ENCODE assay signal across 15 cellular contexts in the genomic region with DNA sequence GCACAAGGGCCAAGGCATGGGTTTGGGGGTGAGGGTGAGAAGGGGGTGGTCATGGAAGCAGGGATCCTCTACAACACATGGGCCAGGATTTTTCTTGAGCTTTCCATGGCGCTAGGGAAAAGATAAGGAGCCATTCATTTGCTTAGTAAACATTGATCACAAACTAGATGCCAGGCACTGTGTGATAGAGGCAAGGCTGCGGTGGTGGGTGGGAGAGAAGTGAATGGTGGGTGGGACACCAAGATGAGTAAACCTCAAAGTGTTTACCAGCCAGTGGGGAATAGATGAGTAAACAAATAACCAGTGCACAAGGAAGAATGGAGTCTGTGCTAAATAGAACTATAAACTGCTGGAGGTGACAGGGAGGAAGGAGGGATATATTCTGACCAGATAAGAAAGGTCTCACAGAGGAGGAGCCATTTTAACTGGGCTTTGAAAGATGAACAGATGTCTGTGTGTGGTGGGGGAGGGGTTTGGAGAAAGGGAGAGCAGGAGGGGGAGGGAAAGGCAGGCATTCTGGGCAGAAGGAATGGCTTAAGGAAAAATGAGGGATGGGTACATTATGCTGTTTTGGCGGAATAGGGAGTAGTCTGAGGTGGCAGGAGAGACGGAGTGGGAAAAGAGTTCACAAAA. TPM values are rescaled to one million over a fixed set of nuclear protein-coding genes. Genes with fewer than 3 reads are reported as not detected.
DNase-seq lines count a peak whose midpoint lies in the region; ATAC-seq and TF ChIP-seq lines count a peak whose summit lies in the region.
"Had no signal": no experiment of that assay in that cellular context is flagged by ENCODE, and none has a peak within 500 bp of the region (broad histone marks: within the 10 kb centered on the region; RNA-seq: fewer than 3 reads in every experiment).

No MANE protein-coding gene starts in this region.

- H3F3A ChIP-seq in PC-3 (ENCODE audit: low read length, unreplicated experiment): no peaks in the 10 kb centered on the region

- H3K4me3 ChIP-seq in mammary epithelial cell (replicated peaks in 1 of 3; ENCODE audit: insufficient read depth in 1 of 3, low read depth in 2 of 3, low read length in 3 of 3) (no peak overlapping the region), PC-3 (ENCODE audit: low read length) (no peak overlapping the region), gastroesophageal sphincter (no peak overlapping the region)
- H3K4me3 ChIP-seq: gastrocnemius medialis, left lung, SK-N-MC had no signal

- H3K4me1 Mint-ChIP-seq in MCF 10A (ENCODE audit: insufficient read depth, unreplicated experiment): peaks cover 9% of the 10 kb centered on the region

- H2AFZ ChIP-seq in mammary epithelial cell (ENCODE audit: low read depth, low read length) (peak overlapping the region; percentile 27), PC-3 (ENCODE audit: low read length) (peak overlapping the region; percentile 63; the same call in 1 of the 2 replicates)

- in situ Hi-C loops in mammary epithelial cell (cut with MboI; ENCODE audit: low sequenced_read_pairs in 2 of 2): loop anchor here (10.0 to 25.0 kb wide), 3 partner anchors 402 to 1155 kb away; no protein-coding TSS in a partner anchor

- H3K79me2 ChIP-seq in mammary epithelial cell (ENCODE audit: insufficient read depth, low read length): no peaks in the 10 kb centered on the region
- no peaks in the 10 kb centered on the region for H3K79me2 ChIP-seq in PC-3 (ENCODE audit: low read length)

- 51% methylated on average over 2 of the region's 4 CpGs for WGBS in mammary epithelial cell (ENCODE audit: low coverage, missing lambda C conversion rate)
- 84 to 90% methylated on average over 3 of the region's 4 CpGs for WGBS in gastroesophageal sphincter (ENCODE audit: low coverage in 1 of 2), 2 donors

- POLR2A ChIA-PET in MCF 10A (lab: Yijun Ruan, JAX): no interaction called here
- POLR2A ChIA-PET in PC-3 (lab: Charles Lee; ENCODE audit: unreplicated experiment): no interaction called here

- no peak overlapping the region for H3K9ac ChIP-seq in mammary epithelial cell (ENCODE audit: insufficient read depth, low read length)
- no peak overlapping the region for H3K9ac ChIP-seq in PC-3 (ENCODE audit: low read length)

- DNase-seq in mammary epithelial cell (no peak), MCF 10A (ENCODE audit: unreplicated experiment) (no peak), PC-3 (no peak), left kidney (ENCODE audit: low read depth, low spot score) (peak; percentile 8), 8988T (no peak)
- DNase-seq in activated CD4-positive, alpha-beta T cell treated with anti-CD3 and anti-CD28 coated beads, Interleukin-2, amount 50 U/mL, for 4 hours: no peak
- DNase-seq: NCI-H1436 treated with DMSO at 0.1 percent for 48 hours had no signal

- H3K27me3 Mint-ChIP-seq in MCF 10A (ENCODE audit: insufficient read depth, unreplicated experiment): no peaks in the 10 kb centered on the region
- H3K27me3 Mint-ChIP-seq: activated CD4-positive, alpha-beta T cell treated with anti-CD3 and anti-CD28 coated beads for 36 hours; CD4-positive, alpha-beta memory T cell had no signal

- no peak overlapping the region for H3K27ac ChIP-seq in mammary epithelial cell (ENCODE audit: insufficient read depth, low read depth, low read length)
- no peak overlapping the region for H3K27ac ChIP-seq in PC-3 (ENCODE audit: low read length)
- no peak overlapping the region for H3K27ac ChIP-seq in gastroesophageal sphincter
- H3K27ac ChIP-seq: dorsolateral prefrontal cortex, gastrocnemius medialis, left lung, SK-N-MC had no signal

- no peak for ATAC-seq in PC-3
- no peak for ATAC-seq in gastroesophageal sphincter
- no peak for ATAC-seq in GM19351 (IDR thresholded peaks at IDR 0.05; ENCODE audit: unreplicated experiment)

- no peaks in the 10 kb centered on the region for H3K9me3 Mint-ChIP-seq in MCF 10A (ENCODE audit: unreplicated experiment)
- H3K9me3 Mint-ChIP-seq: CD4-positive, alpha-beta memory T cell had no signal

- H3K9me3 ChIP-seq in mammary epithelial cell (replicated peaks; ENCODE audit: insufficient read depth, low read length) (no peaks in the 10 kb centered on the region), PC-3 (ENCODE audit: low read length) (no peaks in the 10 kb centered on the region), gastroesophageal sphincter (no peaks in the 10 kb centered on the region)
- H3K9me3 ChIP-seq: gastrocnemius medialis, left lung had no signal

- H3K27ac Mint-ChIP-seq in MCF 10A (ENCODE audit: low read depth, unreplicated experiment): no peak overlapping the region
- H3K27ac Mint-ChIP-seq: activated CD4-positive, alpha-beta T cell treated with anti-CD3 and anti-CD28 coated beads for 36 hours had no signal

- CTCF ChIA-PET in mammary epithelial cell (lab: Charles Lee; ENCODE audit: low non-redundant PET): interaction anchor here (0.6 kb wide), 1 partner anchor 1149 kb away, joined by 10 read pairs; no protein-coding TSS in a partner anchor
- CTCF ChIA-PET in MCF 10A (lab: Yijun Ruan, JAX): interaction anchor here (0.6 to 4.2 kb wide), 12 partner anchors 12 to 1150 kb away, joined by 3 to 33 read pairs (median 4); no protein-coding TSS in a partner anchor
- CTCF ChIA-PET in PC-3 (lab: Charles Lee): interaction anchor here (0.6 to 1.4 kb wide), 3 partner anchors 162 to 412 kb away, joined by 3 to 4 read pairs (median 3); no protein-coding TSS in a partner anchor

- H3K4me2 ChIP-seq in mammary epithelial cell (ENCODE audit: insufficient read depth, low read depth, low read length) (no peak overlapping the region), PC-3 (ENCODE audit: low read length) (peak overlapping the region; percentile 62; the same call in 1 of the 2 replicates)

- TF ChIP-seq POLR2A in gastroesophageal sphincter (IDR thresholded peaks at IDR 0.05): no peak

- intact Hi-C loops in mammary epithelial cell (cut with micrococcal nuclease): loop anchor here (1.0 kb wide), 4 partner anchors 13 to 1146 kb away; no protein-coding TSS in a partner anchor
- intact Hi-C loops in MCF 10A (cut with micrococcal nuclease): loop anchor here (1.0 to 2.0 kb wide), 3 partner anchors 404 to 1149 kb away; no protein-coding TSS in a partner anchor
- intact Hi-C loops in PC-3 (cut with micrococcal nuclease): loop anchor here (1.0 kb wide), 1 partner anchor 404 kb away; no protein-coding TSS in a partner anchor

- no peaks in the 10 kb centered on the region for H3K4me1 ChIP-seq in mammary epithelial cell (ENCODE audit: insufficient read depth, low read length)
- peaks cover 6% of the 10 kb centered on the region; the same call in 1 of the 2 replicates for H3K4me1 ChIP-seq in PC-3 (ENCODE audit: insufficient read depth, low read length)
- no peaks in the 10 kb centered on the region for H3K4me1 ChIP-seq in gastroesophageal sphincter
- H3K4me1 ChIP-seq: gastrocnemius medialis had no signal

- BruUV-seq in mammary epithelial cell (replicated peaks; lab: Mats Ljungman, UMichigan) (no TSS peak), MCF 10A (replicated peaks; lab: Mats Ljungman, UMichigan) (no TSS peak), PC-3 (replicated peaks; lab: Mats Ljungman, UMichigan) (no TSS peak)

- H3K36me3 ChIP-seq in mammary epithelial cell (ENCODE audit: insufficient read depth, low read length): no peaks in the 10 kb centered on the region
- no peaks in the 10 kb centered on the region for H3K36me3 ChIP-seq in PC-3 (ENCODE audit: low read depth, low read length)
- no peaks in the 10 kb centered on the region for H3K36me3 ChIP-seq in gastroesophageal sphincter
- H3K36me3 ChIP-seq: gastrocnemius medialis, left lung had no signal

- dilution Hi-C loops in mammary epithelial cell (cut with HindIII; ENCODE audit: low sequenced_read_pairs): no loop called here

- no peak overlapping the region for H3K4me3 Mint-ChIP-seq in MCF 10A (ENCODE audit: unreplicated experiment)
- H3K4me3 Mint-ChIP-seq: activated CD4-positive, alpha-beta T cell treated with anti-CD3 and anti-CD28 coated beads for 36 hours; CD4-positive, alpha-beta memory T cell had no signal

- H4K20me1 ChIP-seq in mammary epithelial cell (ENCODE audit: insufficient read depth, low read length) (no peaks in the 10 kb centered on the region), PC-3 (ENCODE audit: low read length) (no peaks in the 10 kb centered on the region)

- no peak for TF ChIP-seq EP300 in gastroesophageal sphincter (IDR thresholded peaks at IDR 0.05)

- H3K36me3 Mint-ChIP-seq in MCF 10A (ENCODE audit: insufficient read depth, unreplicated experiment): no peaks in the 10 kb centered on the region
- H3K36me3 Mint-ChIP-seq: CD4-positive, alpha-beta memory T cell had no signal

- H3K9me2 ChIP-seq in PC-3 (replicated peaks; ENCODE audit: low read length): no peaks in the 10 kb centered on the region

- H3K27me3 ChIP-seq in mammary epithelial cell (ENCODE audit: insufficient read depth, low read length) (no peaks in the 10 kb centered on the region), PC-3 (ENCODE audit: low read length) (peaks cover 6% of the 10 kb centered on the region; the same call in 1 of the 2 replicates), gastroesophageal sphincter (no peaks in the 10 kb centered on the region)
- H3K27me3 ChIP-seq: gastrocnemius medialis, left lung had no signal

- TF ChIP-seq CTCF in mammary epithelial cell (conservative IDR thresholded peaks at IDR 0.05 in 1 of 2, IDR thresholded peaks at IDR 0.05 in 1 of 2; ENCODE audit: extremely low read depth in 1 of 2, insufficient read depth in 1 of 2, low read depth in 1 of 2, low read length in 2 of 2) (no peak), MCF 10A (IDR thresholded peaks at IDR 0.05; ENCODE audit: unreplicated experiment) (no peak), PC-3 (conservative IDR thresholded peaks at IDR 0.05; ENCODE audit: low read depth, low read length) (no peak), gastroesophageal sphincter (IDR thresholded peaks at IDR 0.05) (no peak)

RNA-seq across cellular contexts. Expression of a gene that starts 48.0 kb away (rescaled TPM):
- 10 to 100 TPM; 12.0 to 37.2 TPM for total RNA-seq in mammary epithelial cell
- polyA plus RNA-seq in mammary epithelial cell: 31.7 TPM
- 43.9 TPM for polyA minus RNA-seq in mammary epithelial cell
- 42.2 and 49.8 TPM in 2 replicates for total RNA-seq in MCF 10A (2022)
- total RNA-seq in PC-3 (2014; rRNA removed): 69.0 and 78.4 TPM in 2 replicates
- total RNA-seq in gastroesophageal sphincter: 10 to 100 TPM; 21.3 to 30.3 (median 21.9) TPM
